In the genomic region with DNA sequence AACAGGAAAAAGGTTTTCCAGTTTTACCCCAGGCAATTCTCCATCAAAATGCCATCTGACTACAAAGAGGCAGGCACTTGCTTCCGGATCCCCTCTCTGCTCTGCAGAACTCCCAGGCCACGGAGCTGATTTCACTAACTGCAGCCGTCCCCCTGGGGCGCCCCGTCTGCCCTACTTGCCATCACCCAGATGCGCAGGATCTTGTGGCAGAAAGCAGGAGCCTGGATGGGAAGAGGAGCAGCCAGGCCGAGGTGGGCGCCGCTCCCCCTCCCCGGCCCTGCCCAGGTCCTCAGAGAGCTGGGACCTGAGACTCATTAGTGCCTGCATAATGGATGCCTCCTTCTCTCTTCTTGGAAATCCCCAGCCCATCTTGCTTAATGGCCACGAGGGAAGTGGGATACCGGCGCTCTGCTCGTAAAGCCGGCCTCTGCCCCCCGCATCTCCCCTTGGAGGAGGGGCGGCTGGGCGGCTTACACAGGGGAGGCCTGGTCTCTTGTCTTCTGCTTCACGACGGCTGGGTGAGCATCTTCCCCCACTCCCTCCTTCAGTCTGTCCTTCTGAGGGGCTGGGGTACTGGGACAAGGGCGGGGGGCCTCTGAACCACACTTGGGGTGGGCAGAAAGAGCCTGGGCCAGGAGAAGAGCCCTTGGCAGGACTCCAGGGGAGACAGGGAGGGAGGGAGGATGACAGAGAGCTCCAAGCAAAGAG, we compare ENCODE assay signal across 1 cellular context.
TF ChIP-seq lines count a peak whose summit lies in the region.

No MANE protein-coding gene starts in this region.

TF ChIP-seq in SK-N-SH treated with all-trans-retinoic acid at 6 μM for 48 hours, 23 proteins besides CTCF, POLR2A, EP300 and RAD21:
- no peak for TF ChIP-seq CREB5 (CRISPR knock-in tag; IDR thresholded peaks at IDR 0.05; ENCODE audit: low read depth)
- TF ChIP-seq, protein P1, sequence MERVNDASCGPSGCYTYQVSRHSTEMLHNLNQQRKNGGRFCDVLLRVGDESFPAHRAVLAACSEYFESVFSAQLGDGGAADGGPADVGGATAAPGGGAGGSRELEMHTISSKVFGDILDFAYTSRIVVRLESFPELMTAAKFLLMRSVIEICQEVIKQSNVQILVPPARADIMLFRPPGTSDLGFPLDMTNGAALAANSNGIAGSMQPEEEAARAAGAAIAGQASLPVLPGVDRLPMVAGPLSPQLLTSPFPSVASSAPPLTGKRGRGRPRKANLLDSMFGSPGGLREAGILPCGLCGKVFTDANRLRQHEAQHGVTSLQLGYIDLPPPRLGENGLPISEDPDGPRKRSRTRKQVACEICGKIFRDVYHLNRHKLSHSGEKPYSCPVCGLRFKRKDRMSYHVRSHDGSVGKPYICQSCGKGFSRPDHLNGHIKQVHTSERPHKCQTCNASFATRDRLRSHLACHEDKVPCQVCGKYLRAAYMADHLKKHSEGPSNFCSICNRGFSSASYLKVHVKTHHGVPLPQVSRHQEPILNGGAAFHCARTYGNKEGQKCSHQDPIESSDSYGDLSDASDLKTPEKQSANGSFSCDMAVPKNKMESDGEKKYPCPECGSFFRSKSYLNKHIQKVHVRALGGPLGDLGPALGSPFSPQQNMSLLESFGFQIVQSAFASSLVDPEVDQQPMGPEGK (CRISPR knock-in tag; IDR thresholded peaks at IDR 0.05; ENCODE audit: borderline replicate concordance), result no peak
- TF ChIP-seq ARNTL (CRISPR knock-in tag; IDR thresholded peaks at IDR 0.05; ENCODE audit: borderline replicate concordance, low read depth), result no peak
- TF ChIP-seq TCF4 (CRISPR knock-in tag; IDR thresholded peaks at IDR 0.05; ENCODE audit: borderline replicate concordance), result no peak
- no peak for TF ChIP-seq OSR1 (CRISPR knock-in tag; IDR thresholded peaks at IDR 0.05)
- TF ChIP-seq ZFP3 (CRISPR knock-in tag; IDR thresholded peaks at IDR 0.05), result no peak
- no peak for TF ChIP-seq ZFP30 (CRISPR knock-in tag; IDR thresholded peaks at IDR 0.05)
- no peak for TF ChIP-seq ISL1 (CRISPR knock-in tag; IDR thresholded peaks at IDR 0.05)
- no peak for TF ChIP-seq TSHZ2 (CRISPR knock-in tag; IDR thresholded peaks at IDR 0.05)
- TF ChIP-seq ZNF8 (CRISPR knock-in tag; IDR thresholded peaks at IDR 0.05), result no peak
- TF ChIP-seq BACH2 (CRISPR knock-in tag; IDR thresholded peaks at IDR 0.05; ENCODE audit: borderline replicate concordance), result no peak
- no peak for TF ChIP-seq CSDC2 (CRISPR knock-in tag; IDR thresholded peaks at IDR 0.05)
- TF ChIP-seq PPARA (CRISPR knock-in tag; IDR thresholded peaks at IDR 0.05; ENCODE audit: borderline replicate concordance), result no peak
